In genomic region chr7:94276046-94276445, GRCh38 we compare ENCODE assay signal across 19 cellular contexts.
"Had no signal": no experiment of that assay in that cellular context is flagged by ENCODE, and none has a peak within 500 bp of the region (broad histone marks: within the 10 kb centered on the region; RNA-seq: fewer than 3 reads in every experiment).

No MANE protein-coding gene starts in this region.

- H3K36me3 ChIP-seq: gastroesophageal sphincter, prostate gland, sigmoid colon, stomach, thoracic aorta had no signal

- H3K27me3 Mint-ChIP-seq: T-helper 17 cell had no signal

- H3K4me1 Mint-ChIP-seq: naive thymus-derived CD8-positive, alpha-beta T cell; T-helper 17 cell; WTC11 had no signal

- H3K27ac ChIP-seq: coronary artery, gastroesophageal sphincter, hepatocyte, prostate gland, sigmoid colon, stomach, thoracic aorta had no signal

- H3K4me3 Mint-ChIP-seq: activated naive CD8-positive, alpha-beta T cell treated with anti-CD3 and anti-CD28 coated beads, Interleukin-2, amount 50 U/mL, for 24 hours; activated T-helper 1 cell treated with anti-CD3 and anti-CD28 coated beads, Interleukin-12 subunit alpha, Interleukin-12 subunit beta, Interleukin-2, Interleukin-4 antibody, amounts not matched to agents 30 ng/mL and 10 ng/mL and 1 ng/mL, durations not matched to agents 14 hours and 24 hours and 36 hours; naive thymus-derived CD8-positive, alpha-beta T cell; T-helper 17 cell; WTC11 had no signal

- H3K9me3 Mint-ChIP-seq: activated naive CD8-positive, alpha-beta T cell treated with anti-CD3 and anti-CD28 coated beads, Interleukin-2, amount 50 U/mL, for 24 hours; activated T-helper 1 cell treated with anti-CD3 and anti-CD28 coated beads, Interleukin-12 subunit alpha, Interleukin-12 subunit beta, Interleukin-2, Interleukin-4 antibody, amounts not matched to agents 30 ng/mL and 10 ng/mL and 1 ng/mL, durations not matched to agents 14 hours and 24 hours and 36 hours; naive thymus-derived CD8-positive, alpha-beta T cell; WTC11 had no signal

- DNase-seq: activated CD4-positive, alpha-beta T cell treated with anti-CD3 and anti-CD28 coated beads for 48 hours; activated naive CD4-positive, alpha-beta T cell treated with Interleukin-2 at 50 U/mL for 16 hours; activated naive CD8-positive, alpha-beta T cell treated with anti-CD3 and anti-CD28 coated beads, Interleukin-2, amount 50 U/mL, for 24 hours; central memory CD4-positive, alpha-beta T cell; effector CD8-positive, alpha-beta T cell; mucosa of descending colon; naive thymus-derived CD8-positive, alpha-beta T cell; sigmoid colon; stimulated activated CD4-positive, alpha-beta T cell treated with anti-CD3 and anti-CD28 coated beads, Interleukin-4, amount 100 ng/mL, for 1 hour; stimulated activated CD8-positive, alpha-beta memory T cell treated with anti-CD3 and anti-CD28 coated beads, Interleukin-4, amount 100 ng/mL, for 48 hours; stomach; T-helper 17 cell had no signal

- H3K9me3 ChIP-seq: gastroesophageal sphincter, mucosa of descending colon, prostate gland, sigmoid colon, stomach, thoracic aorta had no signal

- H3K27me3 ChIP-seq: gastroesophageal sphincter, hepatocyte, sigmoid colon, stomach had no signal

- ATAC-seq: activated naive CD8-positive, alpha-beta T cell treated with anti-CD3 and anti-CD28 coated beads, Interleukin-2, amount 50 U/mL, for 24 hours; gastroesophageal sphincter; mucosa of descending colon; naive thymus-derived CD8-positive, alpha-beta T cell; T-helper 17 cell had no signal

- H3K4me1 ChIP-seq: gastroesophageal sphincter, prostate gland, sigmoid colon, stomach had no signal

- H3K27ac Mint-ChIP-seq: activated naive CD8-positive, alpha-beta T cell treated with anti-CD3 and anti-CD28 coated beads, Interleukin-2, amount 50 U/mL, for 24 hours; activated T-helper 1 cell treated with anti-CD3 and anti-CD28 coated beads, Interleukin-12 subunit alpha, Interleukin-12 subunit beta, Interleukin-2, Interleukin-4 antibody, amounts not matched to agents 30 ng/mL and 10 ng/mL and 1 ng/mL, durations not matched to agents 14 hours and 24 hours and 36 hours; naive thymus-derived CD8-positive, alpha-beta T cell; T-helper 17 cell; WTC11 had no signal

- H3K36me3 Mint-ChIP-seq: naive thymus-derived CD8-positive, alpha-beta T cell; WTC11 had no signal

- H3K4me3 ChIP-seq: coronary artery, gastroesophageal sphincter, hepatocyte, mucosa of descending colon, prostate gland, sigmoid colon, stomach, thoracic aorta had no signal
